In the genomic region with DNA sequence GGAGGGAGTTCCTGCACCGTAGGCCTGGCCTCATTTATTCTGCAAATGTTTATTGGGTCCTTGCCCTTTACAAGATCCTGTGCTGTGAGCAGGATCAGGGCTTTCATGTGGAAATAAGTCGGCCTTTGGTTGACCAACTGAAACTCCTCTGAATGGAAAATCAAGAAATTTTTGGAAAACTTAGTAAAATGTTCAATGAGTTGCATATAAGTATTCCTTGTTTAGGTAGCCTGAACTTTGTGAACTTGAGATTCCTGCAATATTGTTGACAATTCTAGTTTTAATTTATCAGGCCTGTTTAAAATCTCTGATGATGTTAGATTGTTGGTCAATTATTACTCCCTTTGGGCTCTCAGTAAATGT, we compare ENCODE assay signal across 8 cellular contexts. TPM values are rescaled to one million over a fixed set of nuclear protein-coding genes. Genes with fewer than 3 reads are reported as not detected.
DNase-seq lines count a peak whose midpoint lies in the region; ATAC-seq and TF ChIP-seq lines count a peak whose summit lies in the region.

No MANE protein-coding gene starts in this region.

- no peak for ATAC-seq in activated naive CD4-positive, alpha-beta T cell treated with anti-CD3 and anti-CD28 coated beads, Interleukin-2, amount 50 U/mL, for 72 hours
- no peak for ATAC-seq in stimulated activated effector memory CD8-positive, alpha-beta T cell treated with anti-CD3 and anti-CD28 coated beads, Interleukin-12 subunit alpha, Interleukin-12 subunit beta, amount 100 ng/mL, for 72 hours

- H3K9me3 Mint-ChIP-seq in activated naive CD4-positive, alpha-beta T cell treated with anti-CD3 and anti-CD28 coated beads, Interleukin-2, amount 50 U/mL, for 72 hours: no peaks in the 10 kb centered on the region
- H3K9me3 Mint-ChIP-seq in stimulated activated effector memory CD8-positive, alpha-beta T cell treated with anti-CD3 and anti-CD28 coated beads, Interleukin-12 subunit alpha, Interleukin-12 subunit beta, amount 100 ng/mL, for 72 hours: no peaks in the 10 kb centered on the region

- peak overlapping the region; percentile 82 for H3K4me3 ChIP-seq in HL-60 (replicated peaks; ENCODE audit: insufficient read depth, low read length)
- peak overlapping the region; percentile 84 for H3K4me3 ChIP-seq in iPS-18c (ENCODE audit: insufficient read depth, low read depth, low read length)

- peak overlapping the region; percentile 91 to 97 for H3K27ac Mint-ChIP-seq in activated naive CD4-positive, alpha-beta T cell treated with anti-CD3 and anti-CD28 coated beads, Interleukin-2, amount 50 U/mL, for 72 hours
- peak overlapping the region; percentile 87 for H3K27ac Mint-ChIP-seq in stimulated activated effector memory CD8-positive, alpha-beta T cell treated with anti-CD3 and anti-CD28 coated beads, Interleukin-12 subunit alpha, Interleukin-12 subunit beta, amount 100 ng/mL, for 72 hours

- H3K27ac ChIP-seq in HL-60 (replicated peaks): peak overlapping the region; percentile 79

- H3K9me3 ChIP-seq in iPS-18c (ENCODE audit: control insufficient read depth, insufficient read depth, low read length): no peaks in the 10 kb centered on the region

- H3K4me3 Mint-ChIP-seq in stimulated activated effector memory CD8-positive, alpha-beta T cell treated with anti-CD3 and anti-CD28 coated beads, Interleukin-12 subunit alpha, Interleukin-12 subunit beta, amount 100 ng/mL, for 72 hours: peak overlapping the region; percentile 85

- H3K27me3 ChIP-seq in HL-60 (ENCODE audit: insufficient read depth, poor library complexity, severe bottlenecking): no peaks in the 10 kb centered on the region

- peaks cover 36% of the 10 kb centered on the region for H3K4me1 Mint-ChIP-seq in stimulated activated effector memory CD8-positive, alpha-beta T cell treated with anti-CD3 and anti-CD28 coated beads, Interleukin-12 subunit alpha, Interleukin-12 subunit beta, amount 100 ng/mL, for 72 hours

- peaks cover 15 to 39% of the 10 kb centered on the region in 2 donors for H3K36me3 Mint-ChIP-seq in activated naive CD4-positive, alpha-beta T cell treated with anti-CD3 and anti-CD28 coated beads, Interleukin-2, amount 50 U/mL, for 72 hours
- H3K36me3 Mint-ChIP-seq in stimulated activated effector memory CD8-positive, alpha-beta T cell treated with anti-CD3 and anti-CD28 coated beads, Interleukin-12 subunit alpha, Interleukin-12 subunit beta, amount 100 ng/mL, for 72 hours: peaks cover 76% of the 10 kb centered on the region

- no peak for DNase-seq in HL-60 (ENCODE audit: low read depth in 1 of 2, low spot score in 1 of 2)
- DNase-seq in activated naive CD4-positive, alpha-beta T cell treated with anti-CD3 and anti-CD28 coated beads, Interleukin-2, amount 50 U/mL, for 72 hours (ENCODE audit: low spot score in 2 of 2): no peak
- DNase-seq in stimulated activated effector memory CD8-positive, alpha-beta T cell treated with anti-CD3 and anti-CD28 coated beads, Interleukin-12 subunit alpha, Interleukin-12 subunit beta, amount 100 ng/mL, for 72 hours (ENCODE audit: low spot score in 2 of 2): no peak
- DNase-seq in NCI-H1048 (lab: John Stamatoyannopoulos, UW): no peak
- no peak for DNase-seq in germinal center (ENCODE audit: low spot score)
- DNase-seq in activated CD4-positive, alpha-beta T cell treated with anti-CD3 and anti-CD28 coated beads for 4 hours: no peak
- no peak for DNase-seq in NCI-H226

- TF ChIP-seq CTCF in HL-60 (IDR thresholded peaks at IDR 0.05; ENCODE audit: insufficient read depth, low read length): no peak

RNA-seq across cellular contexts. Expression of a gene that starts 1.1 kb away (rescaled TPM):
- 10 to 100 TPM; 25.3 to 29.6 TPM for total RNA-seq in activated naive CD4-positive, alpha-beta T cell treated with anti-CD3 and anti-CD28 coated beads, Interleukin-2, amount 50 U/mL, for 72 hours

RNA-seq across cellular contexts. Expression of a gene that starts 35.0 kb away (rescaled TPM):
- total RNA-seq in activated naive CD4-positive, alpha-beta T cell treated with anti-CD3 and anti-CD28 coated beads, Interleukin-2, amount 50 U/mL, for 72 hours: 100 to 1,000 TPM; 417 to 484 TPM

RNA-seq across cellular contexts. Expression of a gene that starts 52.9 kb away (rescaled TPM):
- total RNA-seq in activated naive CD4-positive, alpha-beta T cell treated with anti-CD3 and anti-CD28 coated beads, Interleukin-2, amount 50 U/mL, for 72 hours: not detected
